In the genomic region with DNA sequence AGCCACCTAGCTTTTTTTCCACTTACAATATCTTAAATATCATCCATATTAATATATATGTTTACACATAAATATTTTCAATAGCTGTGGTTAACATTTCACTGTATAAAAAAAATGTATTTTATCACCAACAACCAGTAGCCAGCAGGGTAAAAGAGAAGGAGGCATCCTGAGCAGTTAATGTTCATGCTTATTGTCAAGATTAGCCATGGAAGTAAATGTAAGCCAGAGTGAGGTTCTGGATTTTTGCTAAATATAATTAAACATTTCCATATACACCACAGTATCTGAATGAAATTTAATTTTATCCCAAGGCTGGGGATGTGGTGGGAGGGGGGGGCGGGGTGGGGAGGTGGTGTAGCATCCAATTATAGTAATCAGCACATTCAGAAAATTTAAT, we compare ENCODE assay signal across 19 cellular contexts.
DNase-seq lines count a peak whose midpoint lies in the region; ATAC-seq, FAIRE-seq and TF ChIP-seq lines count a peak whose summit lies in the region.
"Had no signal": no experiment of that assay in that cellular context is flagged by ENCODE, and none has a peak within 500 bp of the region (broad histone marks: within the 10 kb centered on the region; RNA-seq: fewer than 3 reads in every experiment).

No MANE protein-coding gene starts in this region.

- TF ChIP-seq CTCF in A549 (IDR thresholded peaks at IDR 0.05) (no peak), type B pancreatic cell (conservative IDR thresholded peaks at IDR 0.05) (peak; percentile 29)

- peak overlapping the region; percentile 17 to 30; a peak in 1 of 6 replicates for H3K27ac ChIP-seq in A549
- H3K27ac ChIP-seq: BLaER1 treated with 17β-estradiol and CSF1 and Interleukin-3, amounts not matched to agents 10 nM and 100 nM; C4-2B had no signal

- WGBS in A549 (ENCODE audit: missing lambda C conversion rate): 56% methylated on average over 1 of the region's 1 CpG

- TF ChIP-seq POLR2A in A549 (IDR thresholded peaks at IDR 0.05; ENCODE audit: low read length): no peak

- no peak for TF ChIP-seq RAD21 in A549 (conservative IDR thresholded peaks at IDR 0.05 in 1 of 2, IDR thresholded peaks at IDR 0.05 in 1 of 2)

- no peaks in the 10 kb centered on the region for H3K27me3 Mint-ChIP-seq in type B pancreatic cell
- H3K27me3 Mint-ChIP-seq: B cell; CD4-positive, alpha-beta T cell had no signal

- POLR2A ChIA-PET in A549 (lab: Yijun Ruan, JAX): no interaction called here

- H3K4me2 ChIP-seq in A549: peak overlapping the region; percentile 54; the same call in 2 of the 3 replicates
- H3K4me2 ChIP-seq: BLaER1 treated with 17β-estradiol and CSF1 and Interleukin-3, amounts not matched to agents 10 nM and 100 nM had no signal

- no peak for ATAC-seq in A549
- ATAC-seq: CD8-positive, alpha-beta T cell had no signal

- peaks cover 75% of the 10 kb centered on the region for H3K4me1 ChIP-seq in A549
- H3K4me1 ChIP-seq: BLaER1 treated with 17β-estradiol and CSF1 and Interleukin-3, amounts not matched to agents 10 nM and 100 nM had no signal

- peaks cover 4% of the 10 kb centered on the region for H3K4me1 Mint-ChIP-seq in type B pancreatic cell (ENCODE audit: unreplicated experiment)
- H3K4me1 Mint-ChIP-seq: B cell had no signal

- no peak overlapping the region for H3K4me3 ChIP-seq in A549
- H3K4me3 ChIP-seq: BLaER1 treated with 17β-estradiol and CSF1 and Interleukin-3, amounts not matched to agents 10 nM and 100 nM had no signal

- TF ChIP-seq EP300 in A549 (IDR thresholded peaks at IDR 0.05): no peak

- CTCF ChIA-PET in A549 (lab: Yijun Ruan, JAX): no interaction called here

- H3K27ac Mint-ChIP-seq in type B pancreatic cell: no peak overlapping the region
- H3K27ac Mint-ChIP-seq: B cell; CD4-positive, alpha-beta T cell; CD8-positive, alpha-beta T cell had no signal

- no peak overlapping the region for H3K4me3 Mint-ChIP-seq in type B pancreatic cell
- H3K4me3 Mint-ChIP-seq: B cell; CD4-positive, alpha-beta T cell; CD8-positive, alpha-beta T cell had no signal

- no peak for DNase-seq in A549 (ENCODE audit: low read depth in 1 of 2, low spot score in 1 of 2)
- peak; percentile 41 for DNase-seq in SK-N-DZ (ENCODE audit: low spot score)
- DNase-seq in type B pancreatic cell (ENCODE audit: extremely low spot score, unreplicated experiment): no peak
- no peak for DNase-seq in activated naive CD4-positive, alpha-beta T cell treated with Interleukin-2 at 50 U/mL for 16 hours
- DNase-seq in GM19240 (ENCODE audit: insufficient read length, low spot score): no peak
- DNase-seq: 8988T; AML-193; Caco-2; Calu3; CD4-positive, alpha-beta T cell; CD8-positive, alpha-beta T cell; DMS79 treated with DMSO at 0.1 percent for 48 hours; GF-D8 had no signal

- FAIRE-seq in A549 (lab: Jason Lieb, UNC): no peak
- FAIRE-seq: D721Med, GM12891, GM19239 had no signal

- no peaks in the 10 kb centered on the region for H3K9me3 ChIP-seq in A549
- H3K9me3 ChIP-seq: BLaER1 treated with 17β-estradiol and CSF1 and Interleukin-3, amounts not matched to agents 10 nM and 100 nM; Caco-2 had no signal

- no peaks in the 10 kb centered on the region for H3K9me3 Mint-ChIP-seq in type B pancreatic cell
- H3K9me3 Mint-ChIP-seq: CD4-positive, alpha-beta T cell; CD8-positive, alpha-beta T cell had no signal

- peaks cover 18% of the 10 kb centered on the region for H3K36me3 Mint-ChIP-seq in type B pancreatic cell
- H3K36me3 Mint-ChIP-seq: CD8-positive, alpha-beta T cell had no signal

TF ChIP-seq in A549, 52 proteins besides CTCF, POLR2A, EP300 and RAD21:
- TF ChIP-seq CHD4 (IDR thresholded peaks at IDR 0.05; ENCODE audit: borderline replicate concordance) (no peak), HOXB13 (CRISPR knock-in tag; IDR thresholded peaks at IDR 0.05; ENCODE audit: low read depth) (no peak), ZC3H11A (IDR thresholded peaks at IDR 0.05) (no peak), SMC3 (IDR thresholded peaks at IDR 0.05) (no peak), MAFK (IDR thresholded peaks at IDR 0.05; ENCODE audit: partially characterized antibody) (no peak), KDM1A (IDR thresholded peaks at IDR 0.05; ENCODE audit: low read depth) (no peak), HDAC2 (IDR thresholded peaks at IDR 0.05) (no peak), NR3C1 (IDR thresholded peaks at IDR 0.05) (no peak), GATA3 (IDR thresholded peaks at IDR 0.05; ENCODE audit: borderline replicate concordance) (no peak), BHLHE40 (IDR thresholded peaks at IDR 0.05; ENCODE audit: low read depth, low read length) (no peak), TFCP2L1 (CRISPR knock-in tag; IDR thresholded peaks at IDR 0.05) (no peak), TP53 (CRISPR knock-in tag; IDR thresholded peaks at IDR 0.05) (no peak), NPAS2 (CRISPR knock-in tag; IDR thresholded peaks at IDR 0.05; ENCODE audit: borderline replicate concordance) (no peak), EHMT2 (IDR thresholded peaks at IDR 0.05; ENCODE audit: low read depth) (no peak), HOXB5 (CRISPR knock-in tag; IDR thresholded peaks at IDR 0.05) (no peak)
- TF ChIP-seq, protein P1, sequence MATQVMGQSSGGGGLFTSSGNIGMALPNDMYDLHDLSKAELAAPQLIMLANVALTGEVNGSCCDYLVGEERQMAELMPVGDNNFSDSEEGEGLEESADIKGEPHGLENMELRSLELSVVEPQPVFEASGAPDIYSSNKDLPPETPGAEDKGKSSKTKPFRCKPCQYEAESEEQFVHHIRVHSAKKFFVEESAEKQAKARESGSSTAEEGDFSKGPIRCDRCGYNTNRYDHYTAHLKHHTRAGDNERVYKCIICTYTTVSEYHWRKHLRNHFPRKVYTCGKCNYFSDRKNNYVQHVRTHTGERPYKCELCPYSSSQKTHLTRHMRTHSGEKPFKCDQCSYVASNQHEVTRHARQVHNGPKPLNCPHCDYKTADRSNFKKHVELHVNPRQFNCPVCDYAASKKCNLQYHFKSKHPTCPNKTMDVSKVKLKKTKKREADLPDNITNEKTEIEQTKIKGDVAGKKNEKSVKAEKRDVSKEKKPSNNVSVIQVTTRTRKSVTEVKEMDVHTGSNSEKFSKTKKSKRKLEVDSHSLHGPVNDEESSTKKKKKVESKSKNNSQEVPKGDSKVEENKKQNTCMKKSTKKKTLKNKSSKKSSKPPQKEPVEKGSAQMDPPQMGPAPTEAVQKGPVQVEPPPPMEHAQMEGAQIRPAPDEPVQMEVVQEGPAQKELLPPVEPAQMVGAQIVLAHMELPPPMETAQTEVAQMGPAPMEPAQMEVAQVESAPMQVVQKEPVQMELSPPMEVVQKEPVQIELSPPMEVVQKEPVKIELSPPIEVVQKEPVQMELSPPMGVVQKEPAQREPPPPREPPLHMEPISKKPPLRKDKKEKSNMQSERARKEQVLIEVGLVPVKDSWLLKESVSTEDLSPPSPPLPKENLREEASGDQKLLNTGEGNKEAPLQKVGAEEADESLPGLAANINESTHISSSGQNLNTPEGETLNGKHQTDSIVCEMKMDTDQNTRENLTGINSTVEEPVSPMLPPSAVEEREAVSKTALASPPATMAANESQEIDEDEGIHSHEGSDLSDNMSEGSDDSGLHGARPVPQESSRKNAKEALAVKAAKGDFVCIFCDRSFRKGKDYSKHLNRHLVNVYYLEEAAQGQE (IDR thresholded peaks at IDR 0.05): no peak
- TF ChIP-seq, protein P2, sequence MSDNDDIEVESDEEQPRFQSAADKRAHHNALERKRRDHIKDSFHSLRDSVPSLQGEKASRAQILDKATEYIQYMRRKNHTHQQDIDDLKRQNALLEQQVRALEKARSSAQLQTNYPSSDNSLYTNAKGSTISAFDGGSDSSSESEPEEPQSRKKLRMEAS (IDR thresholded peaks at IDR 0.05): no peak
- TF ChIP-seq, protein P3, sequence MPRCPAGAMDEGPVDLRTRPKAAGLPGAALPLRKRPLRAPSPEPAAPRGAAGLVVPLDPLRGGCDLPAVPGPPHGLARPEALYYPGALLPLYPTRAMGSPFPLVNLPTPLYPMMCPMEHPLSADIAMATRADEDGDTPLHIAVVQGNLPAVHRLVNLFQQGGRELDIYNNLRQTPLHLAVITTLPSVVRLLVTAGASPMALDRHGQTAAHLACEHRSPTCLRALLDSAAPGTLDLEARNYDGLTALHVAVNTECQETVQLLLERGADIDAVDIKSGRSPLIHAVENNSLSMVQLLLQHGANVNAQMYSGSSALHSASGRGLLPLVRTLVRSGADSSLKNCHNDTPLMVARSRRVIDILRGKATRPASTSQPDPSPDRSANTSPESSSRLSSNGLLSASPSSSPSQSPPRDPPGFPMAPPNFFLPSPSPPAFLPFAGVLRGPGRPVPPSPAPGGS (IDR thresholded peaks at IDR 0.05): no peak
TF ChIP-seq in A549: peak in this region for 0.
